1 cellular context compared by ENCODE assay signal in the genomic region with DNA sequence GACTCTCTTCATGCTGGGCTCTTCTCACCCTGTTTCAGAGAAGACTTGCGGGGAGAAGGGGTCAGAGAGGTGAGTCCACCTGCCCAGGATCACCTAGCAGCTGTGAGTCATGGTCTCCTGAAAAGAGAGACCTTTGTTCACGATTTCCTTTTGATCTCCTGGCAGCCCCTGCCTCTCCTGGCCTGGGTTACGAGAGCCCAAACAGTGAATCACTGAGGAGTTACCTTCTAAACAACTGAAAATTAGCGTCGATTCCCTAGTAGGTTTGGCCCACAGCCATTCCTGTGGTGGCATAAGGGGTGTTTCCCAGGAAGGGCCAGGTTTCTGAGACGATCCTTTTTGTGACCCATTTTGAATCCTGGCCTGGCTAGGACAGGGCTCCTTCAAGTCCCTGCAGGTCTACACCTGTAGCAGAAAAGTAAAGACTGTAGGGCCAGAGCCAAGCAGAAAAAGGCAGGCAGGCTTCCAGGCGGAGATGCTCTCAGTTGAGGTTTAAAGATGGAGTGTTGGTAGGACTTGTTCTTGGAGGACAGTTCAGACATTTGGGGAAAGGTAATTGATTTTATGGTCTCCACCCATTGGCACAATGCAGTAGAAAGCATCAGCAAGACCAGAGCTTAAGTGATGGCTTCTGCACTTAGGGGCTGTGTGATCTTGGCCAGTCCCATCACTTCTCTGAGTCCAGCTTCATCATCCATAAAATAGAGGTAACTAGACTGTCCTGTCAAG.
TF ChIP-seq lines count a peak whose summit lies in the region.

No MANE protein-coding gene starts in this region.

TF ChIP-seq in HepG2, 621 proteins besides CTCF, POLR2A, EP300 and RAD21 (continued from another document and continues in another):
- 0 out of 2 replicates have a peak, but pooled peaks have one; percentile 57 for TF ChIP-seq ZFP37 (CRISPR knock-in tag; IDR thresholded peaks at IDR 0.05; ENCODE audit: borderline replicate concordance)
- TF ChIP-seq ZNF430 (CRISPR knock-in tag; IDR thresholded peaks at IDR 0.05), result no peak
- TF ChIP-seq, protein P1, sequence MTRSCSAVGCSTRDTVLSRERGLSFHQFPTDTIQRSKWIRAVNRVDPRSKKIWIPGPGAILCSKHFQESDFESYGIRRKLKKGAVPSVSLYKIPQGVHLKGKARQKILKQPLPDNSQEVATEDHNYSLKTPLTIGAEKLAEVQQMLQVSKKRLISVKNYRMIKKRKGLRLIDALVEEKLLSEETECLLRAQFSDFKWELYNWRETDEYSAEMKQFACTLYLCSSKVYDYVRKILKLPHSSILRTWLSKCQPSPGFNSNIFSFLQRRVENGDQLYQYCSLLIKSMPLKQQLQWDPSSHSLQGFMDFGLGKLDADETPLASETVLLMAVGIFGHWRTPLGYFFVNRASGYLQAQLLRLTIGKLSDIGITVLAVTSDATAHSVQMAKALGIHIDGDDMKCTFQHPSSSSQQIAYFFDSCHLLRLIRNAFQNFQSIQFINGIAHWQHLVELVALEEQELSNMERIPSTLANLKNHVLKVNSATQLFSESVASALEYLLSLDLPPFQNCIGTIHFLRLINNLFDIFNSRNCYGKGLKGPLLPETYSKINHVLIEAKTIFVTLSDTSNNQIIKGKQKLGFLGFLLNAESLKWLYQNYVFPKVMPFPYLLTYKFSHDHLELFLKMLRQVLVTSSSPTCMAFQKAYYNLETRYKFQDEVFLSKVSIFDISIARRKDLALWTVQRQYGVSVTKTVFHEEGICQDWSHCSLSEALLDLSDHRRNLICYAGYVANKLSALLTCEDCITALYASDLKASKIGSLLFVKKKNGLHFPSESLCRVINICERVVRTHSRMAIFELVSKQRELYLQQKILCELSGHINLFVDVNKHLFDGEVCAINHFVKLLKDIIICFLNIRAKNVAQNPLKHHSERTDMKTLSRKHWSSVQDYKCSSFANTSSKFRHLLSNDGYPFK (CRISPR knock-in tag; IDR thresholded peaks at IDR 0.05; ENCODE audit: borderline replicate concordance), result no peak
- TF ChIP-seq RBAK (CRISPR knock-in tag; IDR thresholded peaks at IDR 0.05), result no peak
- TF ChIP-seq LRRFIP1 (CRISPR knock-in tag; conservative IDR thresholded peaks at IDR 0.05), result no peak
- TF ChIP-seq ZNF367 (CRISPR knock-in tag; IDR thresholded peaks at IDR 0.05; ENCODE audit: borderline replicate concordance), result no peak
- TF ChIP-seq THAP11 (CRISPR knock-in tag; IDR thresholded peaks at IDR 0.05), result peak; percentile 37; the same call in 1 of the 2 replicates
- TF ChIP-seq ZNF709 (CRISPR knock-in tag; IDR thresholded peaks at IDR 0.05), result no peak
- TF ChIP-seq ZBTB7A (CRISPR knock-in tag; IDR thresholded peaks at IDR 0.05), result peak; percentile 87
- TF ChIP-seq HMG20A (CRISPR knock-in tag; IDR thresholded peaks at IDR 0.05; ENCODE audit: borderline replicate concordance), result peak; percentile 91; the same call in 1 of the 2 replicates
- TF ChIP-seq NFYB (CRISPR knock-in tag; IDR thresholded peaks at IDR 0.05), result no peak
- TF ChIP-seq SMAD3 (CRISPR knock-in tag; IDR thresholded peaks at IDR 0.05), result peak; percentile 55; the same call in 1 of the 2 replicates
- TF ChIP-seq BCL6 (CRISPR knock-in tag; IDR thresholded peaks at IDR 0.05), result peak; percentile 93
- TF ChIP-seq, protein P2, sequence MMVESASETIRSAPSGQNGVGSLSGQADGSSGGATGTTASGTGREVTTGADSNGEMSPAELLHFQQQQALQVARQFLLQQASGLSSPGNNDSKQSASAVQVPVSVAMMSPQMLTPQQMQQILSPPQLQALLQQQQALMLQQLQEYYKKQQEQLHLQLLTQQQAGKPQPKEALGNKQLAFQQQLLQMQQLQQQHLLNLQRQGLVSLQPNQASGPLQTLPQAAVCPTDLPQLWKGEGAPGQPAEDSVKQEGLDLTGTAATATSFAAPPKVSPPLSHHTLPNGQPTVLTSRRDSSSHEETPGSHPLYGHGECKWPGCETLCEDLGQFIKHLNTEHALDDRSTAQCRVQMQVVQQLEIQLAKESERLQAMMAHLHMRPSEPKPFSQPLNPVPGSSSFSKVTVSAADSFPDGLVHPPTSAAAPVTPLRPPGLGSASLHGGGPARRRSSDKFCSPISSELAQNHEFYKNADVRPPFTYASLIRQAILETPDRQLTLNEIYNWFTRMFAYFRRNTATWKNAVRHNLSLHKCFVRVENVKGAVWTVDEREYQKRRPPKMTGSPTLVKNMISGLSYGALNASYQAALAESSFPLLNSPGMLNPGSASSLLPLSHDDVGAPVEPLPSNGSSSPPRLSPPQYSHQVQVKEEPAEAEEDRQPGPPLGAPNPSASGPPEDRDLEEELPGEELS (CRISPR knock-in tag; IDR thresholded peaks at IDR 0.05), result peak; percentile 82
- 0 out of 2 replicates have a peak, but pooled peaks have one; percentile 14 for TF ChIP-seq ZNF276 (CRISPR knock-in tag; IDR thresholded peaks at IDR 0.05; ENCODE audit: low read depth)
- TF ChIP-seq ZNF12 (CRISPR knock-in tag; IDR thresholded peaks at IDR 0.05), result peak; percentile 43; the same call in 1 of the 2 replicates
- no peak for TF ChIP-seq TAF15 (IDR thresholded peaks at IDR 0.05; ENCODE audit: low read depth, low read length, poor library complexity, severe bottlenecking)
- TF ChIP-seq, protein P3, sequence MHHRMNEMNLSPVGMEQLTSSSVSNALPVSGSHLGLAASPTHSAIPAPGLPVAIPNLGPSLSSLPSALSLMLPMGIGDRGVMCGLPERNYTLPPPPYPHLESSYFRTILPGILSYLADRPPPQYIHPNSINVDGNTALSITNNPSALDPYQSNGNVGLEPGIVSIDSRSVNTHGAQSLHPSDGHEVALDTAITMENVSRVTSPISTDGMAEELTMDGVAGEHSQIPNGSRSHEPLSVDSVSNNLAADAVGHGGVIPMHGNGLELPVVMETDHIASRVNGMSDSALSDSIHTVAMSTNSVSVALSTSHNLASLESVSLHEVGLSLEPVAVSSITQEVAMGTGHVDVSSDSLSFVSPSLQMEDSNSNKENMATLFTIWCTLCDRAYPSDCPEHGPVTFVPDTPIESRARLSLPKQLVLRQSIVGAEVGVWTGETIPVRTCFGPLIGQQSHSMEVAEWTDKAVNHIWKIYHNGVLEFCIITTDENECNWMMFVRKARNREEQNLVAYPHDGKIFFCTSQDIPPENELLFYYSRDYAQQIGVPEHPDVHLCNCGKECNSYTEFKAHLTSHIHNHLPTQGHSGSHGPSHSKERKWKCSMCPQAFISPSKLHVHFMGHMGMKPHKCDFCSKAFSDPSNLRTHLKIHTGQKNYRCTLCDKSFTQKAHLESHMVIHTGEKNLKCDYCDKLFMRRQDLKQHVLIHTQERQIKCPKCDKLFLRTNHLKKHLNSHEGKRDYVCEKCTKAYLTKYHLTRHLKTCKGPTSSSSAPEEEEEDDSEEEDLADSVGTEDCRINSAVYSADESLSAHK (CRISPR knock-in tag; IDR thresholded peaks at IDR 0.05; ENCODE audit: borderline replicate concordance), result no peak
- TF ChIP-seq HOXA7 (CRISPR knock-in tag; IDR thresholded peaks at IDR 0.05), result no peak
- peak; percentile 50 for TF ChIP-seq U2AF1 (optimal IDR thresholded peaks at IDR 0.05; ENCODE audit: low read depth, low read length)
- no peak for TF ChIP-seq FOXJ3 (CRISPR knock-in tag; IDR thresholded peaks at IDR 0.05; ENCODE audit: borderline replicate concordance)
- no peak for TF ChIP-seq ZBTB21 (CRISPR knock-in tag; IDR thresholded peaks at IDR 0.05)
- 0 out of 2 replicates have a peak, but pooled peaks have one; percentile 46 for TF ChIP-seq TERF1 (CRISPR knock-in tag; IDR thresholded peaks at IDR 0.05)
- no peak for TF ChIP-seq NBN (conservative IDR thresholded peaks at IDR 0.05)
- TF ChIP-seq GPN1 (CRISPR knock-in tag; IDR thresholded peaks at IDR 0.05; ENCODE audit: borderline replicate concordance), result no peak
- TF ChIP-seq ZBTB20 (CRISPR knock-in tag; IDR thresholded peaks at IDR 0.05; ENCODE audit: borderline replicate concordance, low read depth), result peak; percentile 48; the same call in 1 of the 2 replicates
- TF ChIP-seq, protein P4, sequence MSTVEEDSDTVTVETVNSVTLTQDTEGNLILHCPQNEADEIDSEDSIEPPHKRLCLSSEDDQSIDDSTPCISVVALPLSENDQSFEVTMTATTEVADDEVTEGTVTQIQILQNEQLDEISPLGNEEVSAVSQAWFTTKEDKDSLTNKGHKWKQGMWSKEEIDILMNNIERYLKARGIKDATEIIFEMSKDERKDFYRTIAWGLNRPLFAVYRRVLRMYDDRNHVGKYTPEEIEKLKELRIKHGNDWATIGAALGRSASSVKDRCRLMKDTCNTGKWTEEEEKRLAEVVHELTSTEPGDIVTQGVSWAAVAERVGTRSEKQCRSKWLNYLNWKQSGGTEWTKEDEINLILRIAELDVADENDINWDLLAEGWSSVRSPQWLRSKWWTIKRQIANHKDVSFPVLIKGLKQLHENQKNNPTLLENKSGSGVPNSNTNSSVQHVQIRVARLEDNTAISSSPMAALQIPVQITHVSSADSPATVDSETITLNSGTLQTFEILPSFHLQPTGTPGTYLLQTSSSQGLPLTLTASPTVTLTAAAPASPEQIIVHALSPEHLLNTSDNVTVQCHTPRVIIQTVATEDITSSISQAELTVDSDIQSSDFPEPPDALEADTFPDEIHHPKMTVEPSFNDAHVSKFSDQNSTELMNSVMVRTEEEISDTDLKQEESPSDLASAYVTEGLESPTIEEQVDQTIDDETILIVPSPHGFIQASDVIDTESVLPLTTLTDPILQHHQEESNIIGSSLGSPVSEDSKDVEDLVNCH (CRISPR knock-in tag; IDR thresholded peaks at IDR 0.05), result no peak
- TF ChIP-seq ZNF326 (CRISPR knock-in tag; IDR thresholded peaks at IDR 0.05; ENCODE audit: borderline replicate concordance), result no peak
- no peak for TF ChIP-seq EEA1 (CRISPR knock-in tag; IDR thresholded peaks at IDR 0.05; ENCODE audit: borderline replicate concordance)
- TF ChIP-seq TBP (CRISPR knock-in tag; IDR thresholded peaks at IDR 0.05), result no peak
- no peak for TF ChIP-seq GLI4 (CRISPR knock-in tag; IDR thresholded peaks at IDR 0.05; ENCODE audit: borderline replicate concordance)
- no peak for TF ChIP-seq TCF12 (IDR thresholded peaks at IDR 0.05)
- TF ChIP-seq TCF12 (CRISPR knock-in tag; IDR thresholded peaks at IDR 0.05), result no peak
- TF ChIP-seq NR2F1 (CRISPR knock-in tag; IDR thresholded peaks at IDR 0.05), result peak; percentile 83 to 88
- TF ChIP-seq ZNF317 (CRISPR knock-in tag; IDR thresholded peaks at IDR 0.05), result peak; percentile 32; the same call in 1 of the 2 replicates
- no peak for TF ChIP-seq CENPT (CRISPR knock-in tag; IDR thresholded peaks at IDR 0.05; ENCODE audit: low read depth)
- TF ChIP-seq RXRA (CRISPR knock-in tag; IDR thresholded peaks at IDR 0.05), result peak; percentile 91
- TF ChIP-seq ZNF768 (CRISPR knock-in tag; IDR thresholded peaks at IDR 0.05), result peak; percentile 51; the same call in 1 of the 2 replicates
- TF ChIP-seq ZNF720 (CRISPR knock-in tag; IDR thresholded peaks at IDR 0.05), result no peak
- TF ChIP-seq JUN (CRISPR knock-in tag; IDR thresholded peaks at IDR 0.05), result peak; percentile 90
- no peak for TF ChIP-seq ZNF713 (CRISPR knock-in tag; IDR thresholded peaks at IDR 0.05)
- TF ChIP-seq ZMAT3 (CRISPR knock-in tag; conservative IDR thresholded peaks at IDR 0.05), result peak; percentile 68; the same call in 1 of the 2 replicates
- TF ChIP-seq HIC2 (CRISPR knock-in tag; IDR thresholded peaks at IDR 0.05; ENCODE audit: low read depth), result peak; percentile 53; the same call in 1 of the 2 replicates
